1 cellular context compared by ENCODE assay signal in the genomic region with DNA sequence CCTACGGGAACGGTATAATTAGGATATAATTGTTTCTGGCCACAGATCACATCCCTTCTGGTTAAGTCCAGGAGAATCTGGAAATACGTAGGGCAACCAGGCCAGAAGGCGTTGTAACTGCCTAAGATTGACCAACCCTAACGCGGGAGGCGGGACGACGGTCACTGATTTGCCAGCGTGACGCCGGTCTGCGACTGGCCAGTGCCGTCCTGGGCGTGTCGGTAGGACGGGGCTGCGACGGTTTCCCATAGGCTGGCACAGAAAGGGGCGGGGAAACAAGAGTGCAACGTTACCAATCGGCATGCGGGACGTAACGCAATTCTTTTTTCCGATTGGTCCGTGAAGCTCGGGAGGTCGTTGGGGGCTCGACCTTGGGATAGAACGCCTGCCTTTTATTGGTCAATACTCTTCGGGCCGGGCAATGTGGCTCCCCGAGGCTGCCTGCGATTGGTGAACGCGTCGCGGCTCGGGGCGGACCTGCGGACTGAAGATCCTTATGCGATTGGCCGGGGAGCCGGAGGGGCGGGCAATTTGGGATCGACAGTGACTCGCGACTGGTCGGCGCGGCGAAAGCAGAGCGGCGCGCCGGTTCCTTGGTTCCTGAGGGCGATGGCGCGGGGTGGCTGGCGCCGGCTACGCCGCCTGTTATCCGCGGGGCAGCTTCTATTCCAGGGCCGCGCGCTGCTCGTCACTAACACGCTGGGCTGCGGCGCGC.
A peak's percentile ranks its signal among the peaks of the same experiment; 100 is the strongest.
TF ChIP-seq lines count a peak whose summit lies in the region.

A gene (plus strand): TSS at position 546 of the 715 bp plus-strand sequence. CDS start 64 bp downstream, at position 610.

TF ChIP-seq in liver, 16 proteins besides CTCF, POLR2A, EP300 and RAD21 (continued from another document):
- TF ChIP-seq, protein P1, sequence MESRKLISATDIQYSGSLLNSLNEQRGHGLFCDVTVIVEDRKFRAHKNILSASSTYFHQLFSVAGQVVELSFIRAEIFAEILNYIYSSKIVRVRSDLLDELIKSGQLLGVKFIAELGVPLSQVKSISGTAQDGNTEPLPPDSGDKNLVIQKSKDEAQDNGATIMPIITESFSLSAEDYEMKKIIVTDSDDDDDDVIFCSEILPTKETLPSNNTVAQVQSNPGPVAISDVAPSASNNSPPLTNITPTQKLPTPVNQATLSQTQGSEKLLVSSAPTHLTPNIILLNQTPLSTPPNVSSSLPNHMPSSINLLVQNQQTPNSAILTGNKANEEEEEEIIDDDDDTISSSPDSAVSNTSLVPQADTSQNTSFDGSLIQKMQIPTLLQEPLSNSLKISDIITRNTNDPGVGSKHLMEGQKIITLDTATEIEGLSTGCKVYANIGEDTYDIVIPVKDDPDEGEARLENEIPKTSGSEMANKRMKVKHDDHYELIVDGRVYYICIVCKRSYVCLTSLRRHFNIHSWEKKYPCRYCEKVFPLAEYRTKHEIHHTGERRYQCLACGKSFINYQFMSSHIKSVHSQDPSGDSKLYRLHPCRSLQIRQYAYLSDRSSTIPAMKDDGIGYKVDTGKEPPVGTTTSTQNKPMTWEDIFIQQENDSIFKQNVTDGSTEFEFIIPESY (IDR thresholded peaks at IDR 0.05): no peak
- TF ChIP-seq, protein P2, sequence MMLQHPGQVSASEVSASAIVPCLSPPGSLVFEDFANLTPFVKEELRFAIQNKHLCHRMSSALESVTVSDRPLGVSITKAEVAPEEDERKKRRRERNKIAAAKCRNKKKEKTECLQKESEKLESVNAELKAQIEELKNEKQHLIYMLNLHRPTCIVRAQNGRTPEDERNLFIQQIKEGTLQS (IDR thresholded peaks at IDR 0.05): peak; percentile 50
- peak; percentile 100 for TF ChIP-seq NR2F2 (IDR thresholded peaks at IDR 0.05)
- TF ChIP-seq FOXA2 (IDR thresholded peaks at IDR 0.05): no peak
- peak; percentile 90 for TF ChIP-seq TAF1 (conservative IDR thresholded peaks at IDR 0.05)
- peak in 1 of 2 donors; percentile 36 for TF ChIP-seq GABPA (IDR thresholded peaks at IDR 0.05 in 1 of 2, conservative IDR thresholded peaks at IDR 0.05 in 1 of 2)
- peak; percentile 48 to 71 for TF ChIP-seq RXRA (IDR thresholded peaks at IDR 0.05)
